ENCODE assay signal across 1 cellular context in the genomic region with DNA sequence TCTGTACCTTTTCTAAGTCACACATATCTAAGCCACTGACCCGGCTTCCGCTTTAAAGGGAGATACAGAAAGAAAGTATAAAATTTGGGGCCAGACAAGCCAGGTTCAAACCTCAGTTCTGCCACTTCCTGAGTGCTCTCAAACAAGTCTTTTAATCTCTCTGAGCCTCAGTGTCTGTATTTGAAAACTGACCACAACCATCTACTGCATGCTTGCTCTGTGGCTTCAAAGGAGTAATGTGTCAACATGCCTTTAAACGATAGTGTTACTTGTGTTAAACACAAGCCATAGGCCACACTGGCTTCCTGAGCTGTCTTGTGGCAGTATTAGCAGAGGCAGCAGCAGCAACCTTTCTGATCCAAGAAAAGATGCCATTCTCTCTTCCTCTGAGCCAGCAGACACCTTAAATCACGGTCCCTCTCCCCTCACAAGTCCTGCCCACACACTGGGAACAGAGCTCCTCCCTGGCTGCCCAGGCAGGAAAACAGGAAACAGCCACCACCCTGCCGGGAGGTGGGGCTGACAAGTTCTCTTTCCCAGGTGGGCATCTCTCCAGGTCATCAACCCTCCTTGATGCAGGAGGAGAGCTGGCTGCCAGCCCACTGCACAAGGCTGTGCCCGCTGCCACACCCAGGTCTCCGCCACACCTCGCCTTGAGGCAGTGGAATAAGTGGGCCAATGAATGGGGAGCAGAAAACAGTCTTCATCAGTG.
TF ChIP-seq lines count a peak whose summit lies in the region.

No MANE protein-coding gene starts in this region.

TF ChIP-seq in HepG2, 621 proteins besides CTCF, POLR2A, EP300 and RAD21 (continued from another document and continues in another):
- TF ChIP-seq, protein P1, sequence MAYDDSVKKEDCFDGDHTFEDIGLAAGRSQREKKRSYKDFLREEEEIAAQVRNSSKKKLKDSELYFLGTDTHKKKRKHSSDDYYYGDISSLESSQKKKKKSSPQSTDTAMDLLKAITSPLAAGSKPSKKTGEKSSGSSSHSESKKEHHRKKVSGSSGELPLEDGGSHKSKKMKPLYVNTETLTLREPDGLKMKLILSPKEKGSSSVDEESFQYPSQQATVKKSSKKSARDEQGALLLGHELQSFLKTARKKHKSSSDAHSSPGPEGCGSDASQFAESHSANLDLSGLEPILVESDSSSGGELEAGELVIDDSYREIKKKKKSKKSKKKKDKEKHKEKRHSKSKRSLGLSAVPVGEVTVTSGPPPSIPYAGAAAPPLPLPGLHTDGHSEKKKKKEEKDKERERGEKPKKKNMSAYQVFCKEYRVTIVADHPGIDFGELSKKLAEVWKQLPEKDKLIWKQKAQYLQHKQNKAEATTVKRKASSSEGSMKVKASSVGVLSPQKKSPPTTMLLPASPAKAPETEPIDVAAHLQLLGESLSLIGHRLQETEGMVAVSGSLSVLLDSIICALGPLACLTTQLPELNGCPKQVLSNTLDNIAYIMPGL (CRISPR knock-in tag; IDR thresholded peaks at IDR 0.05; ENCODE audit: borderline replicate concordance in 1 of 2, low read depth in 1 of 2): peak in 1 of 2 experiments; percentile 42; a peak in 1 of 4 replicates
- TF ChIP-seq CAMTA2 (CRISPR knock-in tag; IDR thresholded peaks at IDR 0.05; ENCODE audit: borderline replicate concordance) (no peak), ELF3 (CRISPR knock-in tag; IDR thresholded peaks at IDR 0.05) (peak; percentile 59), ASH2L (IDR thresholded peaks at IDR 0.05; ENCODE audit: insufficient read length, low read depth, low read length) (no peak), ESRRA (CRISPR knock-in tag; IDR thresholded peaks at IDR 0.05; ENCODE audit: low read depth) (no peak), ZNF510 (CRISPR knock-in tag; IDR thresholded peaks at IDR 0.05; ENCODE audit: low read depth) (no peak), BRD4 (CRISPR knock-in tag; IDR thresholded peaks at IDR 0.05) (no peak), RCOR2 (CRISPR knock-in tag; IDR thresholded peaks at IDR 0.05) (peak; percentile 57; the same call in 1 of the 2 replicates), MIER2 (CRISPR knock-in tag; IDR thresholded peaks at IDR 0.05) (no peak), ISL2 (CRISPR knock-in tag; IDR thresholded peaks at IDR 0.05) (peak; percentile 51), MAZ (IDR thresholded peaks at IDR 0.05; ENCODE audit: borderline replicate concordance, low read depth, low read length) (no peak), MAZ (CRISPR knock-in tag; IDR thresholded peaks at IDR 0.05; ENCODE audit: low read depth) (no peak), DR1 (CRISPR knock-in tag; IDR thresholded peaks at IDR 0.05) (no peak), ZSCAN25 (CRISPR knock-in tag; IDR thresholded peaks at IDR 0.05) (no peak), ZNF576 (CRISPR knock-in tag; IDR thresholded peaks at IDR 0.05) (no peak), EZH2 (conservative IDR thresholded peaks at IDR 0.05; ENCODE audit: low read depth, low read length) (no peak), ZNF234 (CRISPR knock-in tag; conservative IDR thresholded peaks at IDR 0.05) (no peak), ZNF75D (CRISPR knock-in tag; IDR thresholded peaks at IDR 0.05; ENCODE audit: borderline replicate concordance) (no peak), RORA (CRISPR knock-in tag; IDR thresholded peaks at IDR 0.05) (no peak), ZNF777 (CRISPR knock-in tag; IDR thresholded peaks at IDR 0.05) (no peak), ATF4 (CRISPR knock-in tag; IDR thresholded peaks at IDR 0.05) (no peak), TP53 (CRISPR knock-in tag; conservative IDR thresholded peaks at IDR 0.05) (no peak), ZNF251 (CRISPR knock-in tag; IDR thresholded peaks at IDR 0.05) (no peak), HDAC1 (CRISPR knock-in tag; IDR thresholded peaks at IDR 0.05) (no peak), ZNF124 (CRISPR knock-in tag; IDR thresholded peaks at IDR 0.05) (no peak), KMT2B (CRISPR knock-in tag; IDR thresholded peaks at IDR 0.05) (no peak), PCBP1 (IDR thresholded peaks at IDR 0.05; ENCODE audit: borderline replicate concordance, low read depth, low read length) (no peak), DNMT3B (CRISPR knock-in tag; conservative IDR thresholded peaks at IDR 0.05) (no peak), POGK (CRISPR knock-in tag; conservative IDR thresholded peaks at IDR 0.05) (no peak), TMF1 (CRISPR knock-in tag; IDR thresholded peaks at IDR 0.05; ENCODE audit: low read depth) (no peak), ZNF142 (CRISPR knock-in tag; IDR thresholded peaks at IDR 0.05) (no peak), CEBPZ (IDR thresholded peaks at IDR 0.05; ENCODE audit: low read length) (no peak), YY1 (IDR thresholded peaks at IDR 0.05; ENCODE audit: insufficient read depth, insufficient replicate concordance, low read depth, low read length) (no peak), ZFP36 (IDR thresholded peaks at IDR 0.05; ENCODE audit: borderline replicate concordance, low read depth, low read length, partially characterized antibody) (no peak), SPEN (CRISPR knock-in tag; IDR thresholded peaks at IDR 0.05; ENCODE audit: low read depth) (no peak), JARID2 (CRISPR knock-in tag; IDR thresholded peaks at IDR 0.05; ENCODE audit: insufficient replicate concordance) (no peak), ZSCAN5A (CRISPR knock-in tag; IDR thresholded peaks at IDR 0.05; ENCODE audit: borderline replicate concordance) (no peak)
- TF ChIP-seq, protein P2, sequence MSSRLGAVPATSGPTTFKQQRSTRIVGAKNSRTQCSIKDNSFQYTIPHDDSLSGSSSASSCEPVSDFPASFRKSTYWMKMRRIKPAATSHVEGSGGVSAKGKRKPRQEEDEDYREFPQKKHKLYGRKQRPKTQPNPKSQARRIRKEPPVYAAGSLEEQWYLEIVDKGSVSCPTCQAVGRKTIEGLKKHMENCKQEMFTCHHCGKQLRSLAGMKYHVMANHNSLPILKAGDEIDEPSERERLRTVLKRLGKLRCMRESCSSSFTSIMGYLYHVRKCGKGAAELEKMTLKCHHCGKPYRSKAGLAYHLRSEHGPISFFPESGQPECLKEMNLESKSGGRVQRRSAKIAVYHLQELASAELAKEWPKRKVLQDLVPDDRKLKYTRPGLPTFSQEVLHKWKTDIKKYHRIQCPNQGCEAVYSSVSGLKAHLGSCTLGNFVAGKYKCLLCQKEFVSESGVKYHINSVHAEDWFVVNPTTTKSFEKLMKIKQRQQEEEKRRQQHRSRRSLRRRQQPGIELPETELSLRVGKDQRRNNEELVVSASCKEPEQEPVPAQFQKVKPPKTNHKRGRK (CRISPR knock-in tag; IDR thresholded peaks at IDR 0.05): no peak
- TF ChIP-seq, protein P3, sequence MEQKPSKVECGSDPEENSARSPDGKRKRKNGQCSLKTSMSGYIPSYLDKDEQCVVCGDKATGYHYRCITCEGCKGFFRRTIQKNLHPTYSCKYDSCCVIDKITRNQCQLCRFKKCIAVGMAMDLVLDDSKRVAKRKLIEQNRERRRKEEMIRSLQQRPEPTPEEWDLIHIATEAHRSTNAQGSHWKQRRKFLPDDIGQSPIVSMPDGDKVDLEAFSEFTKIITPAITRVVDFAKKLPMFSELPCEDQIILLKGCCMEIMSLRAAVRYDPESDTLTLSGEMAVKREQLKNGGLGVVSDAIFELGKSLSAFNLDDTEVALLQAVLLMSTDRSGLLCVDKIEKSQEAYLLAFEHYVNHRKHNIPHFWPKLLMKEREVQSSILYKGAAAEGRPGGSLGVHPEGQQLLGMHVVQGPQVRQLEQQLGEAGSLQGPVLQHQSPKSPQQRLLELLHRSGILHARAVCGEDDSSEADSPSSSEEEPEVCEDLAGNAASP (CRISPR knock-in tag; IDR thresholded peaks at IDR 0.05; ENCODE audit: borderline replicate concordance): no peak
